In the genomic region with DNA sequence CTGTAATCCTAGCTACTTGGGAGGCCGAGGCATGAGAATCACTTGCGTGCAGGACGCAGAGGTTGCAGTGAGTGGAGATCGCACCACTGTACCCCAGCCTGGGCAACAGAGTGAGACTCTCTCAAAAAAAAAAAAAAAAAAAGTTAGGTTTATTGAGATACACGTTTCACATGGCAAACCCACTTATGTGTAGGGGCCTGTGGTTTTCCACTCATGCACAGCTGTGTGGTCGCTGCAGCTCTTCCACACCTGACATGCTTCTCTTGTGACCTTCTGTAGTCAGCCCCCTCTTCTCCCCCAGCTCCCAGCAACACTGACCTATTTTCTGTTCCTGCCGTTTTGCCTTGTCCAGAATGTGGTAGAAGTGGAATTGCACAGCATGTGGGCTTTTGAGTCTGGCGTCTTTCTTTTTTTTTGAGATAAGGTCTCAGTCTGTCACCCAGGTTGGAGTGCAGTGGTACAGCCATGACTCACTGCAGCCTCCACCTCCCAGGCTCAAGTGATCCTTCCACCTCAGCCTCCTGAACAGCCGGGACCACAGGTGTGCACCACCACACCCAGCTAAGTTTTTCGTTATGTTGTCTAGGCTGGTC, we compare ENCODE assay signal across 22 cellular contexts. TPM values are rescaled to one million over a fixed set of nuclear protein-coding genes. Genes with fewer than 3 reads are reported as not detected.
DNase-seq lines count a peak whose midpoint lies in the region; ATAC-seq and TF ChIP-seq lines count a peak whose summit lies in the region.
"Had no signal": no experiment of that assay in that cellular context is flagged by ENCODE, and none has a peak within 500 bp of the region (broad histone marks: within the 10 kb centered on the region; RNA-seq: fewer than 3 reads in every experiment).

No MANE protein-coding gene starts in this region.

- H3K4me1 Mint-ChIP-seq in activated CD4-positive, alpha-beta memory T cell treated with anti-CD3 and anti-CD28 coated beads, Interleukin-2, amount 10 ng/mL, durations not matched to agents 7 days and 5 days: peaks cover 6% of the 10 kb centered on the region
- peaks cover 8% of the 10 kb centered on the region for H3K4me1 Mint-ChIP-seq in activated CD4-positive, alpha-beta memory T cell treated with anti-CD3 and anti-CD28 coated beads for 36 hours (ENCODE audit: low read depth)
- H3K4me1 Mint-ChIP-seq in CD8-positive, alpha-beta T cell (ENCODE audit: low read depth): peaks cover 15% of the 10 kb centered on the region
- H3K4me1 Mint-ChIP-seq in neural crest cell: peaks cover 9% of the 10 kb centered on the region

- H3K27ac ChIP-seq in CD8-positive, alpha-beta T cell (ENCODE audit: low read depth, low read length): no peak overlapping the region
- H3K27ac ChIP-seq in RWPE2 (ENCODE audit: poor library complexity, severe bottlenecking): no peak overlapping the region
- H3K27ac ChIP-seq: A549, KMS-11 had no signal

- H3K4me3 ChIP-seq in CD8-positive, alpha-beta T cell (ENCODE audit: low read depth, low read length): no peak overlapping the region
- no peak overlapping the region for H3K4me3 ChIP-seq in RWPE2 (ENCODE audit: severe bottlenecking)
- H3K4me3 ChIP-seq: A549, GM12878 had no signal

- POLR2A ChIA-PET in activated CD4-positive, alpha-beta memory T cell treated with anti-CD3 and anti-CD28 coated beads, Interleukin-2, amount 10 ng/mL, durations not matched to agents 7 days and 5 days (lab: Charles Lee): no interaction called here
- POLR2A ChIA-PET in activated CD4-positive, alpha-beta memory T cell treated with anti-CD3 and anti-CD28 coated beads for 36 hours (lab: Charles Lee): interaction anchor here (0.7 kb wide), 1 partner anchor 18 kb away, joined by 3 read pairs; no protein-coding TSS in a partner anchor
- POLR2A ChIA-PET in CD8-positive, alpha-beta T cell (lab: Charles Lee): interaction anchor here (0.8 kb wide), 1 partner anchor 24 kb away, joined by 3 read pairs; no protein-coding TSS in a partner anchor
- POLR2A ChIA-PET in GM10248 (lab: Yijun Ruan, JAX): no interaction called here

- intact Hi-C loops in activated CD4-positive, alpha-beta memory T cell treated with anti-CD3 and anti-CD28 coated beads for 36 hours (cut with micrococcal nuclease): loop anchor here (10.0 kb wide), 1 partner anchor 53 kb away; no protein-coding TSS in a partner anchor
- intact Hi-C loops in CD8-positive, alpha-beta T cell (cut with DNase I, micrococcal nuclease): no loop called here

- no peaks in the 10 kb centered on the region for H3K9me3 ChIP-seq in CD8-positive, alpha-beta T cell (ENCODE audit: low read length)
- no peaks in the 10 kb centered on the region for H3K9me3 ChIP-seq in RWPE2 (ENCODE audit: severe bottlenecking)
- H3K9me3 ChIP-seq: A549 had no signal

- TF ChIP-seq CTCF in CD8-positive, alpha-beta T cell (IDR thresholded peaks at IDR 0.05): no peak
- no peak for TF ChIP-seq CTCF in RWPE2 (IDR thresholded peaks at IDR 0.05; ENCODE audit: poor library complexity, severe bottlenecking)
- TF ChIP-seq CTCF in neural crest cell (conservative IDR thresholded peaks at IDR 0.05): no peak
- no peak for TF ChIP-seq CTCF in GM10248 (IDR thresholded peaks at IDR 0.05; ENCODE audit: control extremely low read depth, extremely low read depth, low read depth, missing control alignments)

- no peak for ATAC-seq in CD8-positive, alpha-beta T cell
- ATAC-seq in RWPE2 (ENCODE audit: low read depth) (no peak), GM19328 (IDR thresholded peaks at IDR 0.05; ENCODE audit: unreplicated experiment) (no peak)
- ATAC-seq: A549, GM12878 had no signal

- H3K4me3 Mint-ChIP-seq in activated CD4-positive, alpha-beta memory T cell treated with anti-CD3 and anti-CD28 coated beads, Interleukin-2, amount 10 ng/mL, durations not matched to agents 7 days and 5 days: no peak overlapping the region
- H3K4me3 Mint-ChIP-seq in activated CD4-positive, alpha-beta memory T cell treated with anti-CD3 and anti-CD28 coated beads for 36 hours: no peak overlapping the region
- H3K4me3 Mint-ChIP-seq in CD8-positive, alpha-beta T cell: no peak overlapping the region
- peak overlapping the region; percentile 27 for H3K4me3 Mint-ChIP-seq in neural crest cell
- H3K4me3 Mint-ChIP-seq: CD4-positive, alpha-beta memory T cell had no signal

- H3K27me3 Mint-ChIP-seq in activated CD4-positive, alpha-beta memory T cell treated with anti-CD3 and anti-CD28 coated beads, Interleukin-2, amount 10 ng/mL, durations not matched to agents 7 days and 5 days: no peaks in the 10 kb centered on the region
- no peaks in the 10 kb centered on the region for H3K27me3 Mint-ChIP-seq in activated CD4-positive, alpha-beta memory T cell treated with anti-CD3 and anti-CD28 coated beads for 36 hours
- H3K27me3 Mint-ChIP-seq in CD8-positive, alpha-beta T cell (ENCODE audit: low read depth): no peaks in the 10 kb centered on the region
- no peaks in the 10 kb centered on the region for H3K27me3 Mint-ChIP-seq in neural crest cell (ENCODE audit: low read depth)
- H3K27me3 Mint-ChIP-seq: CD4-positive, alpha-beta memory T cell had no signal

- no peaks in the 10 kb centered on the region for H3K27me3 ChIP-seq in CD8-positive, alpha-beta T cell (ENCODE audit: insufficient read depth, low read length)
- no peaks in the 10 kb centered on the region for H3K27me3 ChIP-seq in RWPE2 (ENCODE audit: insufficient read depth, poor library complexity, severe bottlenecking)

- H3K27ac Mint-ChIP-seq in activated CD4-positive, alpha-beta memory T cell treated with anti-CD3 and anti-CD28 coated beads, Interleukin-2, amount 10 ng/mL, durations not matched to agents 7 days and 5 days: peak overlapping the region; percentile 44
- H3K27ac Mint-ChIP-seq in activated CD4-positive, alpha-beta memory T cell treated with anti-CD3 and anti-CD28 coated beads for 36 hours: no peak overlapping the region
- H3K27ac Mint-ChIP-seq in CD8-positive, alpha-beta T cell: peak overlapping the region; percentile 55
- no peak overlapping the region for H3K27ac Mint-ChIP-seq in neural crest cell (ENCODE audit: unreplicated experiment)

- no peaks in the 10 kb centered on the region for H3K4me1 ChIP-seq in CD8-positive, alpha-beta T cell (ENCODE audit: insufficient read depth, low read length)
- H3K4me1 ChIP-seq in RWPE2 (ENCODE audit: insufficient read depth, poor library complexity, severe bottlenecking): peaks cover 16% of the 10 kb centered on the region

- H3K36me3 Mint-ChIP-seq in activated CD4-positive, alpha-beta memory T cell treated with anti-CD3 and anti-CD28 coated beads, Interleukin-2, amount 10 ng/mL, durations not matched to agents 7 days and 5 days (ENCODE audit: low read depth): peaks cover 41% of the 10 kb centered on the region
- peaks cover 31% of the 10 kb centered on the region for H3K36me3 Mint-ChIP-seq in activated CD4-positive, alpha-beta memory T cell treated with anti-CD3 and anti-CD28 coated beads for 36 hours
- H3K36me3 Mint-ChIP-seq in CD8-positive, alpha-beta T cell: peaks cover 32% of the 10 kb centered on the region
- H3K36me3 Mint-ChIP-seq in neural crest cell (ENCODE audit: low read depth): peaks cover 31% of the 10 kb centered on the region

- no peak for DNase-seq in activated CD4-positive, alpha-beta memory T cell treated with anti-CD3 and anti-CD28 coated beads, Interleukin-2, amount 10 ng/mL, durations not matched to agents 7 days and 5 days
- no peak for DNase-seq in activated CD4-positive, alpha-beta memory T cell treated with anti-CD3 and anti-CD28 coated beads for 36 hours
- DNase-seq in CD8-positive, alpha-beta T cell: no peak
- DNase-seq in RWPE2 (ENCODE audit: low spot score) (peak; percentile 25), neural crest cell (ENCODE audit: low read depth, low spot score) (no peak), GM10248 (ENCODE audit: extremely low spot score) (no peak)
- DNase-seq: Calu3; CD4-positive, alpha-beta memory T cell; GF-D8; GOT3; MV-4-11; NCI-H1417; NCI-H187; NCI-H226; NCI-H524; NCI-H82; OCI-M1; SHP77 treated with DMSO at 0.1 percent for 48 hours had no signal

- no peaks in the 10 kb centered on the region for H3K36me3 ChIP-seq in CD8-positive, alpha-beta T cell (ENCODE audit: insufficient read depth, low read length)
- peaks cover 66% of the 10 kb centered on the region for H3K36me3 ChIP-seq in RWPE2 (ENCODE audit: low read depth)

- CTCF ChIA-PET in activated CD4-positive, alpha-beta memory T cell treated with anti-CD3 and anti-CD28 coated beads, Interleukin-2, amount 10 ng/mL, durations not matched to agents 7 days and 5 days (lab: Charles Lee): interaction anchor here (0.6 kb wide), 1 partner anchor 219 kb away, joined by 3 read pairs; no protein-coding TSS in a partner anchor
- CTCF ChIA-PET in activated CD4-positive, alpha-beta memory T cell treated with anti-CD3 and anti-CD28 coated beads for 36 hours (lab: Charles Lee): no interaction called here
- CTCF ChIA-PET in CD8-positive, alpha-beta T cell (lab: Charles Lee): interaction anchor here (0.6 kb wide), 1 partner anchor 494 kb away, joined by 4 read pairs; no protein-coding TSS in a partner anchor
- CTCF ChIA-PET in GM10248 (lab: Yijun Ruan, JAX): interaction anchor here (0.7 to 1.6 kb wide), 3 partner anchors 10 to 21 kb away, joined by 3 to 5 read pairs (median 4); no protein-coding TSS in a partner anchor

- H3K9me3 Mint-ChIP-seq in activated CD4-positive, alpha-beta memory T cell treated with anti-CD3 and anti-CD28 coated beads, Interleukin-2, amount 10 ng/mL, durations not matched to agents 7 days and 5 days: no peaks in the 10 kb centered on the region
- no peaks in the 10 kb centered on the region for H3K9me3 Mint-ChIP-seq in activated CD4-positive, alpha-beta memory T cell treated with anti-CD3 and anti-CD28 coated beads for 36 hours
- no peaks in the 10 kb centered on the region for H3K9me3 Mint-ChIP-seq in CD8-positive, alpha-beta T cell
- peaks cover 5% of the 10 kb centered on the region for H3K9me3 Mint-ChIP-seq in neural crest cell
- H3K9me3 Mint-ChIP-seq: CD4-positive, alpha-beta memory T cell had no signal

RNA-seq across cellular contexts. Expression of gene MTA1, which starts 8.4 kb away (rescaled TPM):
- total RNA-seq in activated CD4-positive, alpha-beta memory T cell treated with anti-CD3 and anti-CD28 coated beads, Interleukin-2, amount 10 ng/mL, durations not matched to agents 7 days and 5 days: 100 to 1,000 TPM in 1 of 2 experiments, 10 to 100 TPM in 1; 98.5 to 103 TPM
- 100 to 1,000 TPM; 107 to 109 TPM for total RNA-seq in activated CD4-positive, alpha-beta memory T cell treated with anti-CD3 and anti-CD28 coated beads for 36 hours
- 10 to 100 TPM; 75.8 to 90.1 TPM for total RNA-seq in CD8-positive, alpha-beta T cell
- total RNA-seq in neural crest cell: 246 and 251 TPM in 2 replicates

RNA-seq across cellular contexts. Expression of gene TEX22, which starts 29.7 kb away (rescaled TPM):
- 1 to 10 TPM; 2.6 to 4.4 TPM for total RNA-seq in activated CD4-positive, alpha-beta memory T cell treated with anti-CD3 and anti-CD28 coated beads, Interleukin-2, amount 10 ng/mL, durations not matched to agents 7 days and 5 days
- under 1 TPM; 0.83 to 0.90 TPM for total RNA-seq in activated CD4-positive, alpha-beta memory T cell treated with anti-CD3 and anti-CD28 coated beads for 36 hours
- 1 to 10 TPM in 1 of 2 experiments, not detected in 1; 1.1 TPM for total RNA-seq in CD8-positive, alpha-beta T cell
- total RNA-seq in neural crest cell: 4.4 and 5.2 TPM in 2 replicates

RNA-seq across cellular contexts. Expression of gene CRIP2, which starts 46.6 kb away (rescaled TPM):
- total RNA-seq in activated CD4-positive, alpha-beta memory T cell treated with anti-CD3 and anti-CD28 coated beads, Interleukin-2, amount 10 ng/mL, durations not matched to agents 7 days and 5 days: 1 to 10 TPM; 1.8 to 1.9 TPM
- 1 to 10 TPM; 2.7 to 2.8 TPM for total RNA-seq in activated CD4-positive, alpha-beta memory T cell treated with anti-CD3 and anti-CD28 coated beads for 36 hours
- 10 to 100 TPM; 17.1 to 20.7 TPM for total RNA-seq in CD8-positive, alpha-beta T cell
- 38.3 and 39.3 TPM in 2 replicates for total RNA-seq in neural crest cell

RNA-seq across cellular contexts. Expression of gene CRIP1, which starts 58.7 kb away (rescaled TPM):
- total RNA-seq in activated CD4-positive, alpha-beta memory T cell treated with anti-CD3 and anti-CD28 coated beads, Interleukin-2, amount 10 ng/mL, durations not matched to agents 7 days and 5 days: 100 to 1,000 TPM; 875 to 883 TPM
- total RNA-seq in activated CD4-positive, alpha-beta memory T cell treated with anti-CD3 and anti-CD28 coated beads for 36 hours: 100 to 1,000 TPM; 390 to 397 TPM
- total RNA-seq in CD8-positive, alpha-beta T cell: 100 to 1,000 TPM; 111 to 115 TPM
- total RNA-seq in neural crest cell: 3.2 and 4.8 TPM in 2 replicates

Comparison
In these comparisons a context has a peak if more than half of its experiments do, and no peak if none do; other contexts are left out.
1. H3K27ac Mint-ChIP-seq: peak in activated CD4-positive, alpha-beta memory T cell treated with anti-CD3 and anti-CD28 coated beads, Interleukin-2, amount 10 ng/mL, durations not matched to agents 7 days and 5 days (single experiment) and CD8-positive, alpha-beta T cell (single experiment); none in activated CD4-positive, alpha-beta memory T cell treated with anti-CD3 and anti-CD28 coated beads for 36 hours (single experiment) and neural crest cell (single experiment).
2. POLR2A ChIA-PET loops: an anchor here in activated CD4-positive, alpha-beta memory T cell treated with anti-CD3 and anti-CD28 coated beads for 36 hours (0.7 kb wide) and CD8-positive, alpha-beta T cell (0.8 kb wide); none called in activated CD4-positive, alpha-beta memory T cell treated with anti-CD3 and anti-CD28 coated beads, Interleukin-2, amount 10 ng/mL, durations not matched to agents 7 days and 5 days and GM10248.
3. RNA of gene CRIP2, which starts 46.6 kb away (total RNA-seq): 38.3 to 39.3 TPM in neural crest cell and 17.1 to 20.7 TPM in CD8-positive, alpha-beta T cell; 2.7 to 2.8 TPM in activated CD4-positive, alpha-beta memory T cell treated with anti-CD3 and anti-CD28 coated beads for 36 hours and 1.8 to 1.9 TPM in activated CD4-positive, alpha-beta memory T cell treated with anti-CD3 and anti-CD28 coated beads, Interleukin-2, amount 10 ng/mL, durations not matched to agents 7 days and 5 days; every median in the first group is over 4 times any median in the second.